ENCODE assay signal across 20 cellular contexts in the genomic region with DNA sequence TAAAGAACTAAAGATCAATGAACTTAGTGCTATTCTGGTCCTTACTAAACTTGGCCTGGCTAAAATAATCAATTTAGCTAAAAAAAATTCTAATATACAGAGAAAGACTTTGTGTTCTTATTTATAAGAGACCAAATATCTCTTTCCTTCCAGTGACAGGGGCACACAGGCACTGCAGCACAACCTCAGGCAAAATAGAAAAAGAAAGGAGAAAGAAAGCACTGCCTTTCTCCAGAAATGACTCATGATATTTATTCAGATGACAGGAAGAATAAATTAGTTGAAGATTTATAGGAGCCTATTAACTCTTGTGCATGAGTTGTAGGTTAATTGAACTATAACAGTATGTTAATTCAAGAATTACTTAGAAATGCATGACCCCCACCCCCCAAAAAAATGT.
"Had no signal": no experiment of that assay in that cellular context is flagged by ENCODE, and none has a peak within 500 bp of the region (broad histone marks: within the 10 kb centered on the region; RNA-seq: fewer than 3 reads in every experiment).

No MANE protein-coding gene starts in this region.

- H3K4me1 ChIP-seq: colonic mucosa, left lung, neural progenitor cell, right atrium auricular region, uterus had no signal

- H3K27me3 ChIP-seq: colonic mucosa, gastrocnemius medialis, left lung, neural progenitor cell, right atrium auricular region, tibial nerve, uterus had no signal

- ATAC-seq: activated CD8-positive, alpha-beta T cell treated with anti-CD3 and anti-CD28 coated beads for 36 hours; gastrocnemius medialis; left lung; stimulated activated naive CD8-positive, alpha-beta T cell treated with anti-CD3 and anti-CD28 coated beads, Interleukin-15, Interleukin-2, amounts not matched to agents 100 U/mL and 50 U/mL, for 24 hours; WTC11 had no signal

- FAIRE-seq: endometrium had no signal

- H3K9ac ChIP-seq: neural progenitor cell had no signal

- H3K27ac ChIP-seq: colonic mucosa, gastrocnemius medialis, left lung, neural progenitor cell, right atrium auricular region, tibial nerve, uterus had no signal

- DNase-seq: activated CD4-positive, alpha-beta T cell treated with anti-CD3 and anti-CD28 coated beads for 4 hours; activated CD8-positive, alpha-beta T cell treated with anti-CD3 and anti-CD28 coated beads for 36 hours; activated naive CD4-positive, alpha-beta T cell treated with Interleukin-2 at 50 U/mL for 16 hours; activated T-cell treated with anti-CD3 and anti-CD28 coated beads, Interleukin-2, amount 50 U/mL, for 1 hour; aorta; colonic mucosa; gastrocnemius medialis; head of caudate nucleus; kidney; left lung; mammary epithelial cell; stimulated activated CD4-positive, alpha-beta T cell treated with anti-CD3 and anti-CD28 coated beads, Interleukin-2, amount 100 ng/mL, for 24 hours; stimulated activated naive CD8-positive, alpha-beta T cell treated with anti-CD3 and anti-CD28 coated beads, Interleukin-15, Interleukin-2, amounts not matched to agents 100 U/mL and 50 U/mL, for 24 hours; substantia nigra; uterus had no signal

- H3K4me2 ChIP-seq: neural progenitor cell had no signal

- H3K9me3 ChIP-seq: colonic mucosa, gastrocnemius medialis, left lung, right atrium auricular region, tibial nerve, uterus had no signal

- H3K36me3 ChIP-seq: colonic mucosa, gastrocnemius medialis, left lung, neural progenitor cell, right atrium auricular region, tibial nerve, uterus had no signal

- H3K4me3 ChIP-seq: colonic mucosa, gastrocnemius medialis, left lung, neural progenitor cell, right atrium auricular region, tibial nerve, uterus had no signal

- H2AFZ ChIP-seq: neural progenitor cell had no signal
